In genomic region chr17:74361613-74362391, GRCh38 we compare ENCODE assay signal across 9 cellular contexts. TPM values are rescaled to one million over a fixed set of nuclear protein-coding genes. Genes with fewer than 3 reads are reported as not detected.
DNase-seq lines count a peak whose midpoint lies in the region; ATAC-seq and TF ChIP-seq lines count a peak whose summit lies in the region.
"Had no signal": no experiment of that assay in that cellular context is flagged by ENCODE, and none has a peak within 500 bp of the region (broad histone marks: within the 10 kb centered on the region; RNA-seq: fewer than 3 reads in every experiment).

BTBD17 (minus strand) TSS chr17:74361868; CDS start chr17:74361819, 49 bp downstream.

- peak within 1 kb of the TSS; percentile 55 to 60 (median 59) for H3K4me3 Mint-ChIP-seq in nephron

- H3K9me3 ChIP-seq in esophagus squamous epithelium (no peaks in the 10 kb centered on the region), MG63 (no peaks in the 10 kb centered on the region)
- H3K9me3 ChIP-seq: neutrophil had no signal

- peaks cover 16% of the 10 kb centered on the region for H3K4me1 Mint-ChIP-seq in nephron

- no peak for TF ChIP-seq POLR2A in NB4 (IDR thresholded peaks at IDR 0.05; ENCODE audit: extremely low read depth, insufficient read length)
- no peak for TF ChIP-seq POLR2A in esophagus squamous epithelium (IDR thresholded peaks at IDR 0.05)

- H3K27me3 ChIP-seq in esophagus squamous epithelium (peaks cover 8 to 68% (median 15%) of the 10 kb centered on the region in 4 donors), MG63 (no peaks in the 10 kb centered on the region)

- peak within 1 kb of the TSS in 2 of 3 experiments; percentile 26 to 45 for H3K27ac Mint-ChIP-seq in nephron

- H3K36me3 ChIP-seq in esophagus squamous epithelium = no peaks in the 10 kb centered on the region
- no peaks in the 10 kb centered on the region for H3K36me3 ChIP-seq in MG63
- H3K36me3 ChIP-seq: neutrophil had no signal

- H3K4me3 ChIP-seq in NB4 (ENCODE audit: low read depth, low read length) (no peak within 1 kb of the TSS), esophagus squamous epithelium (no peak within 1 kb of the TSS), MG63 (no peak within 1 kb of the TSS)

- peaks cover 50% of the 10 kb centered on the region for H3K27me3 Mint-ChIP-seq in nephron (ENCODE audit: low read depth)

- intact Hi-C loops in esophagus squamous epithelium (cut with DNase I) = no loop called here

- ATAC-seq in HG02571 (IDR thresholded peaks at IDR 0.05; ENCODE audit: unreplicated experiment) = no peak

- no peaks in the 10 kb centered on the region for H3K36me3 Mint-ChIP-seq in nephron (ENCODE audit: low read depth)

- TF ChIP-seq CTCF in NB4 (IDR thresholded peaks at IDR 0.05; ENCODE audit: low read depth, low read length) (peak; percentile 55), esophagus squamous epithelium (IDR thresholded peaks at IDR 0.05) (peak in 5 of 6 experiments; percentile 44 to 65 (median 57)), nephron (IDR thresholded peaks at IDR 0.05; ENCODE audit: unreplicated experiment in 3 of 3) (peak; percentile 73 to 81 (median 75))

- DNase-seq in D341Med (ENCODE audit: low spot score) (peak; percentile 90), NB4 (ENCODE audit: low read depth) (peak; percentile 37), esophagus squamous epithelium (lab: John Stamatoyannopoulos, UW) (no peak), GM19238 (ENCODE audit: insufficient read length, low spot score) (no peak), MG63 (no peak)
- DNase-seq in activated CD4-positive, alpha-beta T cell treated with anti-CD3 and anti-CD28 coated beads, Interleukin-2, amount 50 U/mL, for 48 hours = peak; percentile 53 to 60

- H3K4me1 ChIP-seq in esophagus squamous epithelium = peaks cover 0 to 27% (median 7%) of the 10 kb centered on the region in 3 donors

- no peak within 1 kb of the TSS for H3K27ac ChIP-seq in esophagus squamous epithelium
- H3K27ac ChIP-seq: neutrophil had no signal

- WGBS in esophagus squamous epithelium, 2 donors = 2% methylated on average over 9 of the region's 23 CpGs; no CpG with 5 or more reads in 1 of the 2 donors

- no peaks in the 10 kb centered on the region for H3K9me3 Mint-ChIP-seq in nephron

RNA-seq across cellular contexts. Expression of gene BTBD17, which starts in this region (rescaled TPM):
- total RNA-seq in esophagus squamous epithelium = not detected
- not detected in 2 replicates for total RNA-seq in MG63 (2014; rRNA removed; shearing (Covaris generic); ENCODE audit: low replicate concordance)

Comparison
In these comparisons a context has a peak if more than half of its experiments do, and no peak if none do; other contexts are left out.
1. DNase-seq: peak in D341Med (single experiment), NB4 (single experiment) and activated CD4-positive, alpha-beta T cell treated with anti-CD3 and anti-CD28 coated beads, Interleukin-2, amount 50 U/mL, for 48 hours (2 of 2); none in esophagus squamous epithelium (single experiment), GM19238 (single experiment) and MG63 (single experiment).
2. Peak in every context shown above with its lines, with median percentiles within 50 percentile points of each other: CTCF ChIP-seq.